28 cellular contexts compared by ENCODE assay signal in the genomic region with DNA sequence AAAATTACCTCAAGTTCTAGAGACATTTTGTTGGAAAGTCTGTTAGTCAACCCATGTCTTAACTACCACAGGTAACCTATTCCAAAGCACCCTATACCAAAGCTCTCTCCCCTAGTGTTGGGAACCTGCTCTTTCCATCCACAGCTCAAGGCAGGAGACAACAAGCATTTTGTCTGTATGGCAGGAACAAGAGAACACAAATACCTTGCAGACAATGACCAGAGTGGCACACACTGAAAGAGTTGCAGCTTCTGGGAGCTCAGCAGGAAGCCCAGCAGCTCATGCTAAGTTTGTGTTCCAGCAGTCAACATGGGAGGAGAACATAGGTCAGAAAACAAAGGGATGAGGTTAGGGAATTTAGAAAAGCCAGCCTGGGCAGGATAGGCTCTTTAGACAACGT.
DNase-seq lines count a peak whose midpoint lies in the region; FAIRE-seq and TF ChIP-seq lines count a peak whose summit lies in the region.
"Had no signal": no experiment of that assay in that cellular context is flagged by ENCODE, and none has a peak within 500 bp of the region (broad histone marks: within the 10 kb centered on the region; RNA-seq: fewer than 3 reads in every experiment).

No MANE protein-coding gene starts in this region.

- H2BK12ac ChIP-seq in mesenchymal stem cell (ENCODE audit: low read length in 2 of 2): no peak overlapping the region

- no peak overlapping the region for H3K4me2 ChIP-seq in mesenchymal stem cell (ENCODE audit: low read length, poor library complexity, severe bottlenecking)

- no peak overlapping the region for H3K27ac ChIP-seq in mesenchymal stem cell (ENCODE audit: low read length, poor library complexity, severe bottlenecking)
- H3K27ac ChIP-seq in small intestine (ENCODE audit: low read depth in 1 of 2, low read length in 1 of 2): no peak overlapping the region
- H3K27ac ChIP-seq in tibial nerve: no peak overlapping the region
- H3K27ac ChIP-seq: 22Rv1, BLaER1, HL-60, Peyer's patch, SJSA1 had no signal

- no peaks in the 10 kb centered on the region for H3K36me3 ChIP-seq in mesenchymal stem cell (ENCODE audit: control insufficient read depth in 1 of 2, insufficient read depth in 2 of 2, low read depth in 1 of 2, low read length in 2 of 2)
- no peaks in the 10 kb centered on the region for H3K36me3 ChIP-seq in small intestine (ENCODE audit: control insufficient read depth in 2 of 2, insufficient read depth in 2 of 2, low read length in 2 of 2)
- H3K36me3 ChIP-seq in tibial nerve: no peaks in the 10 kb centered on the region
- H3K36me3 ChIP-seq: BLaER1, Peyer's patch, SJSA1 had no signal

- no peak for TF ChIP-seq CTCF in tibial nerve (IDR thresholded peaks at IDR 0.05)

- DNase-seq in DMS 273 (lab: John Stamatoyannopoulos, UW; ENCODE audit: unreplicated experiment) (peak; percentile 47), DMS 273 treated with DMSO at 0.1 percent for 48 hours (lab: John Stamatoyannopoulos, UW) (no peak), ecto neural progenitor cell (ENCODE audit: low spot score) (peak; percentile 50), mesenchymal stem cell (no peak), NCI-H1105 treated with DMSO at 0.1 percent for 48 hours (lab: John Stamatoyannopoulos, UW) (no peak), medulla oblongata (ENCODE audit: extremely low spot score) (no peak), small intestine (no peak), tibial nerve (ENCODE audit: low spot score in 2 of 2) (no peak)
- DNase-seq: ACHN; Caco-2; CD4-positive, alpha-beta memory T cell; DMS153; GDM1; KBM-7; MM.1S; NCI-H1048; NCI-H1436; NCI-H187 treated with DMSO at 0.1 percent for 48 hours; NCI-H2227 treated with DMSO at 0.1 percent for 48 hours; NCI-H510A; NCI-H774; NK-92 treated with Interleukin-12 subunit alpha and Interleukin-12 subunit beta, amount 100 ng/mL, for 24 hours; Peyer's patch had no signal

- WGBS in mesenchymal stem cell: 88% methylated on average over 1 of the region's 1 CpG
- WGBS in small intestine, 3 donors: 33 to 52% (median 50%) methylated on average over 1 of the region's 1 CpG
- 19% methylated on average over 1 of the region's 1 CpG for WGBS in tibial nerve, 2 donors

- H3K14ac ChIP-seq in mesenchymal stem cell (ENCODE audit: low read length in 2 of 2): no peak overlapping the region

- H2AK5ac ChIP-seq in mesenchymal stem cell (ENCODE audit: low read length, severe bottlenecking): no peak overlapping the region

- H2BK120ac ChIP-seq in mesenchymal stem cell (ENCODE audit: low read depth, low read length): peak overlapping the region; percentile 19

- H2AFZ ChIP-seq in mesenchymal stem cell (ENCODE audit: low read depth, low read length): no peak overlapping the region

- H3K4me1 ChIP-seq in mesenchymal stem cell (ENCODE audit: control insufficient read depth, insufficient read depth, low read depth, low read length) (no peaks in the 10 kb centered on the region), small intestine (ENCODE audit: control insufficient read depth in 2 of 2, insufficient read depth in 1 of 2, low read depth in 1 of 2, low read length in 1 of 2) (no peaks in the 10 kb centered on the region), tibial nerve (no peaks in the 10 kb centered on the region)
- H3K4me1 ChIP-seq: Caco-2, Peyer's patch had no signal

- no peak for TF ChIP-seq EP300 in tibial nerve (IDR thresholded peaks at IDR 0.05)

- H4K8ac ChIP-seq in mesenchymal stem cell (ENCODE audit: low read length): peak overlapping the region; percentile 41

- no peak overlapping the region for H3K23ac ChIP-seq in mesenchymal stem cell (ENCODE audit: low read length in 2 of 2)

- TF ChIP-seq POLR2A in tibial nerve (IDR thresholded peaks at IDR 0.05): no peak

- no peak overlapping the region for H3K4ac ChIP-seq in mesenchymal stem cell (ENCODE audit: low read depth in 1 of 2, low read length in 2 of 2)

- peak overlapping the region in 1 of 2 experiments; percentile 21 for H3K18ac ChIP-seq in mesenchymal stem cell (ENCODE audit: low read depth in 1 of 2, low read length in 2 of 2)

- no peak overlapping the region for H3K4me3 ChIP-seq in mesenchymal stem cell (ENCODE audit: insufficient read depth in 1 of 2, low read depth in 1 of 2, low read length in 2 of 2)
- H3K4me3 ChIP-seq in small intestine (ENCODE audit: low read depth in 1 of 2, low read length in 2 of 2): no peak overlapping the region
- H3K4me3 ChIP-seq in tibial nerve: no peak overlapping the region
- H3K4me3 ChIP-seq: BLaER1, Peyer's patch, SJSA1 had no signal

- H3K9ac ChIP-seq in mesenchymal stem cell (ENCODE audit: low read length): no peak overlapping the region
- H3K9ac ChIP-seq: BLaER1 had no signal

- no peak for FAIRE-seq in small intestine (lab: Jason Lieb, UNC)
- FAIRE-seq: HepG2 had no signal

- peak overlapping the region; percentile 50 for H4K91ac ChIP-seq in mesenchymal stem cell (ENCODE audit: low read length)

- no peak overlapping the region for H2BK5ac ChIP-seq in mesenchymal stem cell (ENCODE audit: low read depth, low read length, poor library complexity, severe bottlenecking)

- H3K79me1 ChIP-seq in mesenchymal stem cell (replicated peaks; ENCODE audit: low read length, poor library complexity, severe bottlenecking): no peaks in the 10 kb centered on the region

- H3K27me3 ChIP-seq in mesenchymal stem cell (ENCODE audit: control insufficient read depth in 1 of 2, insufficient read depth in 1 of 2, low read length in 2 of 2) (no peaks in the 10 kb centered on the region), small intestine (ENCODE audit: control insufficient read depth in 2 of 2, insufficient read depth in 2 of 2, low read length in 2 of 2) (no peaks in the 10 kb centered on the region), tibial nerve (no peaks in the 10 kb centered on the region)
- H3K27me3 ChIP-seq: BLaER1, Peyer's patch, SJSA1 had no signal

- H2BK15ac ChIP-seq in mesenchymal stem cell (ENCODE audit: low read depth, poor library complexity, severe bottlenecking): peak overlapping the region; percentile 48

- H3K9me3 ChIP-seq in mesenchymal stem cell (ENCODE audit: control insufficient read depth, low read length): no peaks in the 10 kb centered on the region
- no peaks in the 10 kb centered on the region for H3K9me3 ChIP-seq in small intestine (ENCODE audit: control insufficient read depth, low read depth)
- peaks cover 0 to 3% (median 0%) of the 10 kb centered on the region in 4 donors for H3K9me3 ChIP-seq in tibial nerve
- H3K9me3 ChIP-seq: BLaER1, Caco-2, Peyer's patch, SJSA1 had no signal

Comparison
In these comparisons a context has a peak if more than half of its experiments do, and no peak if none do; other contexts are left out.
1. DNase-seq: peak in DMS 273 (single experiment) and ecto neural progenitor cell (single experiment); none in DMS 273 treated with DMSO at 0.1 percent for 48 hours (single experiment), mesenchymal stem cell (single experiment), NCI-H1105 treated with DMSO at 0.1 percent for 48 hours (single experiment), medulla oblongata (single experiment), small intestine (single experiment) and tibial nerve (0 of 2).